1 cellular context compared by ENCODE assay signal in genomic region chr6:86744048-86744447, GRCh38.
TF ChIP-seq lines count a peak whose summit lies in the region.

No MANE protein-coding gene starts in this region.

TF ChIP-seq in K562, 482 proteins besides CTCF, POLR2A, EP300 and RAD21 (continued from another document):
- TF ChIP-seq MGA (IDR thresholded peaks at IDR 0.05) (no peak), HDAC2 (IDR thresholded peaks at IDR 0.05) (no peak), SAP30 (IDR thresholded peaks at IDR 0.05; ENCODE audit: borderline replicate concordance, insufficient read depth, low read depth, low read length, poor library complexity, severe bottlenecking) (no peak), PCBP1 (IDR thresholded peaks at IDR 0.05; ENCODE audit: low read depth, low read length, poor library complexity, severe bottlenecking) (no peak), FIP1L1 (IDR thresholded peaks at IDR 0.05; ENCODE audit: low read depth, low read length, poor library complexity, severe bottlenecking) (no peak), RBM17 (IDR thresholded peaks at IDR 0.05; ENCODE audit: borderline replicate concordance, low read depth, low read length) (no peak)
- TF ChIP-seq, protein P1, sequence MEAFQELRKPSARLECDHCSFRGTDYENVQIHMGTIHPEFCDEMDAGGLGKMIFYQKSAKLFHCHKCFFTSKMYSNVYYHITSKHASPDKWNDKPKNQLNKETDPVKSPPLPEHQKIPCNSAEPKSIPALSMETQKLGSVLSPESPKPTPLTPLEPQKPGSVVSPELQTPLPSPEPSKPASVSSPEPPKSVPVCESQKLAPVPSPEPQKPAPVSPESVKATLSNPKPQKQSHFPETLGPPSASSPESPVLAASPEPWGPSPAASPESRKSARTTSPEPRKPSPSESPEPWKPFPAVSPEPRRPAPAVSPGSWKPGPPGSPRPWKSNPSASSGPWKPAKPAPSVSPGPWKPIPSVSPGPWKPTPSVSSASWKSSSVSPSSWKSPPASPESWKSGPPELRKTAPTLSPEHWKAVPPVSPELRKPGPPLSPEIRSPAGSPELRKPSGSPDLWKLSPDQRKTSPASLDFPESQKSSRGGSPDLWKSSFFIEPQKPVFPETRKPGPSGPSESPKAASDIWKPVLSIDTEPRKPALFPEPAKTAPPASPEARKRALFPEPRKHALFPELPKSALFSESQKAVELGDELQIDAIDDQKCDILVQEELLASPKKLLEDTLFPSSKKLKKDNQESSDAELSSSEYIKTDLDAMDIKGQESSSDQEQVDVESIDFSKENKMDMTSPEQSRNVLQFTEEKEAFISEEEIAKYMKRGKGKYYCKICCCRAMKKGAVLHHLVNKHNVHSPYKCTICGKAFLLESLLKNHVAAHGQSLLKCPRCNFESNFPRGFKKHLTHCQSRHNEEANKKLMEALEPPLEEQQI (IDR thresholded peaks at IDR 0.05): no peak
- TF ChIP-seq, protein P2, sequence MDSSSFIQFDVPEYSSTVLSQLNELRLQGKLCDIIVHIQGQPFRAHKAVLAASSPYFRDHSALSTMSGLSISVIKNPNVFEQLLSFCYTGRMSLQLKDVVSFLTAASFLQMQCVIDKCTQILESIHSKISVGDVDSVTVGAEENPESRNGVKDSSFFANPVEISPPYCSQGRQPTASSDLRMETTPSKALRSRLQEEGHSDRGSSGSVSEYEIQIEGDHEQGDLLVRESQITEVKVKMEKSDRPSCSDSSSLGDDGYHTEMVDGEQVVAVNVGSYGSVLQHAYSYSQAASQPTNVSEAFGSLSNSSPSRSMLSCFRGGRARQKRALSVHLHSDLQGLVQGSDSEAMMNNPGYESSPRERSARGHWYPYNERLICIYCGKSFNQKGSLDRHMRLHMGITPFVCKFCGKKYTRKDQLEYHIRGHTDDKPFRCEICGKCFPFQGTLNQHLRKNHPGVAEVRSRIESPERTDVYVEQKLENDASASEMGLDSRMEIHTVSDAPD (CRISPR knock-in tag; IDR thresholded peaks at IDR 0.05): no peak
TF ChIP-seq in K562: peak in this region for 0.
